ENCODE assay signal across 19 cellular contexts in genomic region chr1:89708727-89709375, GRCh38.
DNase-seq lines count a peak whose midpoint lies in the region; ATAC-seq and TF ChIP-seq lines count a peak whose summit lies in the region.
"Had no signal": no experiment of that assay in that cellular context is flagged by ENCODE, and none has a peak within 500 bp of the region (broad histone marks: within the 10 kb centered on the region; RNA-seq: fewer than 3 reads in every experiment).

No MANE protein-coding gene starts in this region.

- H4K20me1 ChIP-seq in smooth muscle cell (ENCODE audit: low read depth), result no peaks in the 10 kb centered on the region

- H3K27ac ChIP-seq in smooth muscle cell (ENCODE audit: low read depth), result no peak overlapping the region
- no peak overlapping the region for H3K27ac ChIP-seq in colonic mucosa
- H3K27ac ChIP-seq: A549, KMS-11, ovary, upper lobe of right lung, VCaP had no signal

- H3K9me3 ChIP-seq in smooth muscle cell (replicated peaks; ENCODE audit: low read depth) (no peaks in the 10 kb centered on the region), colonic mucosa (no peaks in the 10 kb centered on the region)
- H3K9me3 ChIP-seq: A549, heart right ventricle, ovary, upper lobe of right lung had no signal

- H3K36me3 ChIP-seq in smooth muscle cell (ENCODE audit: low read depth), result no peaks in the 10 kb centered on the region
- no peaks in the 10 kb centered on the region for H3K36me3 ChIP-seq in colonic mucosa
- H3K36me3 ChIP-seq: ovary had no signal

- intact Hi-C loops in activated T-helper 2 cell treated with anti-CD3 and anti-CD28 coated beads, Interferon-gamma antibody, Interleukin-2, Interleukin-4, amounts not matched to agents 10 μg/mL and 5 μg/mL and 100 μg/mL, durations not matched to agents 14 hours and 24 hours and 36 hours (cut with micrococcal nuclease), result no loop called here
- intact Hi-C loops in left colon (cut with DNase I, micrococcal nuclease), result no loop called here
- intact Hi-C loops in colonic mucosa (cut with DNase I), result no loop called here

- H3K27me3 ChIP-seq in smooth muscle cell (ENCODE audit: low read depth), result no peaks in the 10 kb centered on the region
- no peaks in the 10 kb centered on the region for H3K27me3 ChIP-seq in colonic mucosa
- H3K27me3 ChIP-seq: heart right ventricle, ovary, upper lobe of right lung had no signal

- H2AFZ ChIP-seq in smooth muscle cell (ENCODE audit: low read depth), result no peak overlapping the region

- H3K4me3 Mint-ChIP-seq in activated CD4-positive, alpha-beta T cell treated with anti-CD3 and anti-CD28 coated beads, Interleukin-2, amount 10 ng/mL, durations not matched to agents 7 days and 5 days, result no peak overlapping the region
- no peak overlapping the region for H3K4me3 Mint-ChIP-seq in activated T-helper 2 cell treated with anti-CD3 and anti-CD28 coated beads, Interferon-gamma antibody, Interleukin-2, Interleukin-4, amounts not matched to agents 10 μg/mL and 5 μg/mL and 100 μg/mL, durations not matched to agents 14 hours and 24 hours and 36 hours (ENCODE audit: low read depth)

- peak overlapping the region; percentile 61 for H3K4me2 ChIP-seq in smooth muscle cell
- H3K4me2 ChIP-seq: A549, KMS-11 had no signal

- DNase-seq in activated CD4-positive, alpha-beta T cell treated with anti-CD3 and anti-CD28 coated beads, Interleukin-2, amount 10 ng/mL, durations not matched to agents 7 days and 5 days, result no peak
- DNase-seq in activated CD4-positive, alpha-beta T cell treated with anti-CD3 and anti-CD28 coated beads for 1 hour, result no peak
- DNase-seq in activated T-helper 2 cell treated with anti-CD3 and anti-CD28 coated beads, Interferon-gamma antibody, Interleukin-2, Interleukin-4, amounts not matched to agents 10 μg/mL and 5 μg/mL and 100 μg/mL, durations not matched to agents 14 hours and 24 hours and 36 hours (ENCODE audit: low spot score), result no peak
- DNase-seq in iPS DF 19.7 (ENCODE audit: low read depth, low spot score) (peak; percentile 12), smooth muscle cell (lab: John Stamatoyannopoulos, UW; ENCODE audit: unreplicated experiment) (no peak), left colon (no peak), superior temporal gyrus (ENCODE audit: extremely low spot score) (no peak), colonic mucosa (no peak)
- DNase-seq: activated T-cell treated with anti-CD3 and anti-CD28 coated beads for 4 hours, aorta, heart right ventricle, NCI-H1694, NCI-H82, ovary, upper lobe of right lung had no signal

- WGBS in smooth muscle cell (ENCODE audit: low lambda C conversion rate), result 62% methylated on average over 6 of the region's 6 CpGs

- no peaks in the 10 kb centered on the region for H3K79me2 ChIP-seq in smooth muscle cell (ENCODE audit: low read depth)

- TF ChIP-seq CTCF in smooth muscle cell (IDR thresholded peaks at IDR 0.05; ENCODE audit: borderline replicate concordance, insufficient read depth, poor library complexity, severe bottlenecking), result no peak
- TF ChIP-seq CTCF in colonic mucosa (IDR thresholded peaks at IDR 0.05), result no peak

- H3K27ac Mint-ChIP-seq in activated CD4-positive, alpha-beta T cell treated with anti-CD3 and anti-CD28 coated beads, Interleukin-2, amount 10 ng/mL, durations not matched to agents 7 days and 5 days, result peak overlapping the region; percentile 21
- peak overlapping the region; percentile 53 for H3K27ac Mint-ChIP-seq in activated T-helper 2 cell treated with anti-CD3 and anti-CD28 coated beads, Interferon-gamma antibody, Interleukin-2, Interleukin-4, amounts not matched to agents 10 μg/mL and 5 μg/mL and 100 μg/mL, durations not matched to agents 14 hours and 24 hours and 36 hours

- CTCF ChIA-PET in activated CD4-positive, alpha-beta T cell treated with anti-CD3 and anti-CD28 coated beads, Interleukin-2, amount 10 ng/mL, durations not matched to agents 7 days and 5 days (lab: Charles Lee), result interaction anchor here (1.2 kb wide), 1 partner anchor 84 kb away, joined by 3 read pairs; no protein-coding TSS in a partner anchor

- no peaks in the 10 kb centered on the region for H3K27me3 Mint-ChIP-seq in activated CD4-positive, alpha-beta T cell treated with anti-CD3 and anti-CD28 coated beads, Interleukin-2, amount 10 ng/mL, durations not matched to agents 7 days and 5 days
- H3K27me3 Mint-ChIP-seq in activated T-helper 2 cell treated with anti-CD3 and anti-CD28 coated beads, Interferon-gamma antibody, Interleukin-2, Interleukin-4, amounts not matched to agents 10 μg/mL and 5 μg/mL and 100 μg/mL, durations not matched to agents 14 hours and 24 hours and 36 hours (ENCODE audit: low read depth), result no peaks in the 10 kb centered on the region

- POLR2A ChIA-PET in activated CD4-positive, alpha-beta T cell treated with anti-CD3 and anti-CD28 coated beads, Interleukin-2, amount 10 ng/mL, durations not matched to agents 7 days and 5 days (lab: Charles Lee), result no interaction called here

- H3K4me1 Mint-ChIP-seq in activated CD4-positive, alpha-beta T cell treated with anti-CD3 and anti-CD28 coated beads, Interleukin-2, amount 10 ng/mL, durations not matched to agents 7 days and 5 days, result peaks cover 30% of the 10 kb centered on the region
- H3K4me1 Mint-ChIP-seq in activated T-helper 2 cell treated with anti-CD3 and anti-CD28 coated beads, Interferon-gamma antibody, Interleukin-2, Interleukin-4, amounts not matched to agents 10 μg/mL and 5 μg/mL and 100 μg/mL, durations not matched to agents 14 hours and 24 hours and 36 hours (ENCODE audit: low read depth), result peaks cover 44% of the 10 kb centered on the region

- H3K4me3 ChIP-seq in smooth muscle cell, result no peak overlapping the region
- H3K4me3 ChIP-seq in colonic mucosa, result no peak overlapping the region
- H3K4me3 ChIP-seq: A549, lung, ovary, upper lobe of right lung had no signal

- no peaks in the 10 kb centered on the region for H3F3A ChIP-seq in smooth muscle cell (ENCODE audit: low read depth)

- peaks cover 7% of the 10 kb centered on the region for H3K9me3 Mint-ChIP-seq in activated CD4-positive, alpha-beta T cell treated with anti-CD3 and anti-CD28 coated beads, Interleukin-2, amount 10 ng/mL, durations not matched to agents 7 days and 5 days
- H3K9me3 Mint-ChIP-seq in activated T-helper 2 cell treated with anti-CD3 and anti-CD28 coated beads, Interferon-gamma antibody, Interleukin-2, Interleukin-4, amounts not matched to agents 10 μg/mL and 5 μg/mL and 100 μg/mL, durations not matched to agents 14 hours and 24 hours and 36 hours, result peaks cover 7% of the 10 kb centered on the region

- H3K9ac ChIP-seq in smooth muscle cell (ENCODE audit: low read depth), result no peak overlapping the region
- H3K9ac ChIP-seq in colonic mucosa (ENCODE audit: low read depth in 2 of 2, low read length in 2 of 2), result no peak overlapping the region
- H3K9ac ChIP-seq: KMS-11 had no signal

- H3K4me1 ChIP-seq in smooth muscle cell (ENCODE audit: low read depth) (peaks cover 14% of the 10 kb centered on the region), colonic mucosa (no peaks in the 10 kb centered on the region)
- H3K4me1 ChIP-seq: A549 had no signal

- ATAC-seq in left colon, result no peak
- ATAC-seq: A549, upper lobe of right lung had no signal

- H3K36me3 Mint-ChIP-seq in activated CD4-positive, alpha-beta T cell treated with anti-CD3 and anti-CD28 coated beads, Interleukin-2, amount 10 ng/mL, durations not matched to agents 7 days and 5 days (ENCODE audit: low read depth), result peaks cover 68% of the 10 kb centered on the region
- H3K36me3 Mint-ChIP-seq in activated T-helper 2 cell treated with anti-CD3 and anti-CD28 coated beads, Interferon-gamma antibody, Interleukin-2, Interleukin-4, amounts not matched to agents 10 μg/mL and 5 μg/mL and 100 μg/mL, durations not matched to agents 14 hours and 24 hours and 36 hours (ENCODE audit: low read depth), result peaks cover 80% of the 10 kb centered on the region
